29 cellular contexts compared by ENCODE assay signal in genomic region chr20:51193066-51193772, GRCh38.
A peak's percentile ranks its signal among the peaks of the same experiment; 100 is the strongest.
DNase-seq lines count a peak whose midpoint lies in the region; ATAC-seq, FAIRE-seq and TF ChIP-seq lines count a peak whose summit lies in the region.
"Had no signal": no experiment of that assay in that cellular context is flagged by ENCODE, and none has a peak within 500 bp of the region (broad histone marks: within the 10 kb centered on the region; RNA-seq: fewer than 3 reads in every experiment).

No MANE protein-coding gene starts in this region.

- H3K27me3 ChIP-seq in bronchial epithelial cell (ENCODE audit: control insufficient read depth, insufficient read depth, low read length) (no peaks in the 10 kb centered on the region), sigmoid colon (no peaks in the 10 kb centered on the region), heart right ventricle (peaks cover 0 to 54% (median 24%) of the 10 kb centered on the region in 7 donors)

- peaks cover 39% of the 10 kb centered on the region for H3K27me3 Mint-ChIP-seq in activated T-cell treated with anti-CD3 and anti-CD28 coated beads, Interleukin-2, amount 50 U/mL, for 24 hours
- H3K27me3 Mint-ChIP-seq: activated naive CD4-positive, alpha-beta T cell treated with anti-CD3 and anti-CD28 coated beads, Interleukin-2, amount 50 U/mL, for 24 hours had no signal

- DNase-seq in Daoy (ENCODE audit: low read depth) (peak; percentile 64), HTR-8/SVneo (ENCODE audit: insufficient read length, low spot score) (peak; percentile 63), bronchial epithelial cell (ENCODE audit: low read depth) (peak; percentile 82), islet precursor cell (peak; percentile 46), sigmoid colon (no peak), CD1c-positive myeloid dendritic cell (ENCODE audit: extremely low spot score) (no peak), heart right ventricle (no peak)
- DNase-seq in activated T-cell treated with anti-CD3 and anti-CD28 coated beads, Interleukin-2, amount 50 U/mL, for 24 hours = no peak
- DNase-seq: anterior cingulate cortex; Calu3; effector memory CD4-positive, alpha-beta T cell; esophagus squamous epithelium; KBM-7; left cardiac atrium; mesendoderm; naive thymus-derived CD4-positive, alpha-beta T cell; NCI-H187 treated with DMSO at 0.1 percent for 48 hours; NCI-H226; NCI-H82; OCI-M1; stimulated activated CD4-positive, alpha-beta T cell treated with anti-CD3 and anti-CD28 coated beads, Interleukin-1b, Interleukin-23, amount 100 ng/mL, for 48 hours; T-cell had no signal

- no peak for ATAC-seq in heart right ventricle
- ATAC-seq: left cardiac atrium; naive thymus-derived CD4-positive, alpha-beta T cell; T-cell had no signal

- TF ChIP-seq CTCF in bronchial epithelial cell (IDR thresholded peaks at IDR 0.05; ENCODE audit: insufficient read depth, low read length, severe bottlenecking) (no peak), sigmoid colon (IDR thresholded peaks at IDR 0.05) (no peak), heart right ventricle (IDR thresholded peaks at IDR 0.05) (no peak)

- FAIRE-seq in HTR-8/SVneo (lab: Jason Lieb, UNC) = peak; percentile 97
- FAIRE-seq in bronchial epithelial cell (lab: Jason Lieb, UNC) = no peak
- FAIRE-seq: H1, TTC549 had no signal

- H3K27ac Mint-ChIP-seq in activated T-cell treated with anti-CD3 and anti-CD28 coated beads, Interleukin-2, amount 50 U/mL, for 24 hours = no peak overlapping the region
- H3K27ac Mint-ChIP-seq: activated naive CD4-positive, alpha-beta T cell treated with anti-CD3 and anti-CD28 coated beads, Interleukin-2, amount 50 U/mL, for 24 hours; activated T-helper 1 cell treated with anti-CD3 and anti-CD28 coated beads, Interleukin-12 subunit alpha, Interleukin-12 subunit beta, Interleukin-2, Interleukin-4 antibody, amounts not matched to agents 30 ng/mL and 10 ng/mL and 1 ng/mL, durations not matched to agents 14 hours and 24 hours and 36 hours; naive thymus-derived CD4-positive, alpha-beta T cell; T-cell had no signal

- H3K36me3 Mint-ChIP-seq in activated T-cell treated with anti-CD3 and anti-CD28 coated beads, Interleukin-2, amount 50 U/mL, for 24 hours (ENCODE audit: low read depth) = no peaks in the 10 kb centered on the region
- H3K36me3 Mint-ChIP-seq: activated naive CD4-positive, alpha-beta T cell treated with anti-CD3 and anti-CD28 coated beads, Interleukin-2, amount 50 U/mL, for 24 hours; T-cell had no signal

- H3K4me3 ChIP-seq in bronchial epithelial cell (ENCODE audit: low read depth, low read length) (no peak overlapping the region), sigmoid colon (no peak overlapping the region), heart right ventricle (no peak overlapping the region)
- H3K4me3 ChIP-seq: esophagus squamous epithelium, skin epidermis had no signal

- no peaks in the 10 kb centered on the region for H3K36me3 ChIP-seq in bronchial epithelial cell (ENCODE audit: control insufficient read depth, insufficient read depth, low read length)
- H3K36me3 ChIP-seq in sigmoid colon = no peaks in the 10 kb centered on the region
- H3K36me3 ChIP-seq in heart right ventricle = no peaks in the 10 kb centered on the region
- H3K36me3 ChIP-seq: esophagus squamous epithelium had no signal

- no peaks in the 10 kb centered on the region for H3K9me3 Mint-ChIP-seq in activated T-cell treated with anti-CD3 and anti-CD28 coated beads, Interleukin-2, amount 50 U/mL, for 24 hours
- H3K9me3 Mint-ChIP-seq: activated naive CD4-positive, alpha-beta T cell treated with anti-CD3 and anti-CD28 coated beads, Interleukin-2, amount 50 U/mL, for 24 hours; activated T-helper 1 cell treated with anti-CD3 and anti-CD28 coated beads, Interleukin-12 subunit alpha, Interleukin-12 subunit beta, Interleukin-2, Interleukin-4 antibody, amounts not matched to agents 30 ng/mL and 10 ng/mL and 1 ng/mL, durations not matched to agents 14 hours and 24 hours and 36 hours; central memory CD8-positive, alpha-beta T cell; T-cell had no signal

- TF ChIP-seq EP300 in sigmoid colon (IDR thresholded peaks at IDR 0.05) = no peak

- no peak overlapping the region for H3K27ac ChIP-seq in sigmoid colon
- H3K27ac ChIP-seq in heart right ventricle = no peak overlapping the region
- H3K27ac ChIP-seq: esophagus squamous epithelium, parathyroid adenoma, skin epidermis had no signal

- no peaks in the 10 kb centered on the region for H3K4me1 Mint-ChIP-seq in activated T-cell treated with anti-CD3 and anti-CD28 coated beads, Interleukin-2, amount 50 U/mL, for 24 hours (ENCODE audit: low read depth)
- H3K4me1 Mint-ChIP-seq: activated naive CD4-positive, alpha-beta T cell treated with anti-CD3 and anti-CD28 coated beads, Interleukin-2, amount 50 U/mL, for 24 hours; central memory CD8-positive, alpha-beta T cell; T-cell had no signal

- WGBS in sigmoid colon, 2 donors = 82 to 83% methylated on average over 16 of the region's 16 CpGs
- WGBS in heart right ventricle, 2 donors = 71 to 81% methylated on average over 16 of the region's 16 CpGs

- no peaks in the 10 kb centered on the region for H3K9me3 ChIP-seq in sigmoid colon
- H3K9me3 ChIP-seq in heart right ventricle = no peaks in the 10 kb centered on the region
- H3K9me3 ChIP-seq: esophagus squamous epithelium had no signal

- intact Hi-C loops in sigmoid colon (cut with DNase I) = no loop called here
- intact Hi-C loops in heart right ventricle (cut with DNase I) = no loop called here

- no peak overlapping the region for H3K4me3 Mint-ChIP-seq in activated T-cell treated with anti-CD3 and anti-CD28 coated beads, Interleukin-2, amount 50 U/mL, for 24 hours
- H3K4me3 Mint-ChIP-seq: activated naive CD4-positive, alpha-beta T cell treated with anti-CD3 and anti-CD28 coated beads, Interleukin-2, amount 50 U/mL, for 24 hours; activated T-helper 1 cell treated with anti-CD3 and anti-CD28 coated beads, Interleukin-12 subunit alpha, Interleukin-12 subunit beta, Interleukin-2, Interleukin-4 antibody, amounts not matched to agents 30 ng/mL and 10 ng/mL and 1 ng/mL, durations not matched to agents 14 hours and 24 hours and 36 hours; central memory CD8-positive, alpha-beta T cell; naive thymus-derived CD4-positive, alpha-beta T cell; T-cell had no signal

- H3K4me1 ChIP-seq in sigmoid colon (no peaks in the 10 kb centered on the region), heart right ventricle (no peaks in the 10 kb centered on the region)
- H3K4me1 ChIP-seq: parathyroid adenoma had no signal

- no peak for TF ChIP-seq POLR2A in sigmoid colon (IDR thresholded peaks at IDR 0.05)

Comparison
In these comparisons a context has a peak if more than half of its experiments do, and no peak if none do; other contexts are left out.
1. DNase-seq: peak in Daoy (single experiment), HTR-8/SVneo (single experiment), bronchial epithelial cell (single experiment) and islet precursor cell (single experiment); none in sigmoid colon (single experiment), activated T-cell treated with anti-CD3 and anti-CD28 coated beads, Interleukin-2, amount 50 U/mL, for 24 hours (single experiment), CD1c-positive myeloid dendritic cell (single experiment) and heart right ventricle (0 of 2).